ENCODE assay signal across 15 cellular contexts in genomic region chr22:31738566-31738965, GRCh38. TPM values are rescaled to one million over a fixed set of nuclear protein-coding genes. Genes with fewer than 3 reads are reported as not detected.
A peak's percentile ranks its signal among the peaks of the same experiment; 100 is the strongest.
DNase-seq lines count a peak whose midpoint lies in the region; ATAC-seq and TF ChIP-seq lines count a peak whose summit lies in the region.
"Had no signal": no experiment of that assay in that cellular context is flagged by ENCODE, and none has a peak within 500 bp of the region (broad histone marks: within the 10 kb centered on the region; RNA-seq: fewer than 3 reads in every experiment).

No MANE protein-coding gene starts in this region.

- H3F3A ChIP-seq in neural progenitor cell (ENCODE audit: low read depth) = peaks cover 10% of the 10 kb centered on the region

- H3K9me3 ChIP-seq in mammary epithelial cell (replicated peaks; ENCODE audit: insufficient read depth, low read length) = no peaks in the 10 kb centered on the region
- no peaks in the 10 kb centered on the region for H3K9me3 ChIP-seq in neural progenitor cell (ENCODE audit: low read depth)
- H3K9me3 ChIP-seq: right atrium auricular region, tibial nerve had no signal

- intact Hi-C loops in activated naive CD4-positive, alpha-beta T cell treated with anti-CD3 and anti-CD28 coated beads for 36 hours (cut with micrococcal nuclease) = no loop called here
- intact Hi-C loops in mammary epithelial cell (cut with micrococcal nuclease) = no loop called here

- peaks cover 82% of the 10 kb centered on the region for H3K79me2 ChIP-seq in mammary epithelial cell (ENCODE audit: insufficient read depth, low read length)
- H3K79me2 ChIP-seq in neural progenitor cell (ENCODE audit: low read depth) = peaks cover 100% of the 10 kb centered on the region

- H3K27me3 Mint-ChIP-seq in activated naive CD4-positive, alpha-beta T cell treated with anti-CD3 and anti-CD28 coated beads for 36 hours (ENCODE audit: low read depth) = no peaks in the 10 kb centered on the region
- H3K27me3 Mint-ChIP-seq in HFFc6 (ENCODE audit: insufficient read depth) (no peaks in the 10 kb centered on the region; the same call in 1 of the 2 replicates), neural progenitor cell (ENCODE audit: insufficient read depth, low read depth) (no peaks in the 10 kb centered on the region)
- no peaks in the 10 kb centered on the region for H3K27me3 Mint-ChIP-seq in effector memory CD8-positive, alpha-beta T cell

- H3K27me3 ChIP-seq in mammary epithelial cell (ENCODE audit: insufficient read depth, low read length) = no peaks in the 10 kb centered on the region
- H3K27me3 ChIP-seq in neural progenitor cell = no peaks in the 10 kb centered on the region
- H3K27me3 ChIP-seq: right atrium auricular region, tibial nerve had no signal

- peaks cover 8% of the 10 kb centered on the region for H3K36me3 ChIP-seq in mammary epithelial cell (ENCODE audit: insufficient read depth, low read length)
- no peaks in the 10 kb centered on the region for H3K36me3 ChIP-seq in neural progenitor cell
- H3K36me3 ChIP-seq: right atrium auricular region had no signal

- peaks cover 11% of the 10 kb centered on the region for H3K4me1 ChIP-seq in mammary epithelial cell (ENCODE audit: insufficient read depth, low read length)
- H3K4me1 ChIP-seq in neural progenitor cell = no peaks in the 10 kb centered on the region

- DNase-seq in activated naive CD4-positive, alpha-beta T cell treated with anti-CD3 and anti-CD28 coated beads for 36 hours = no peak
- no peak for DNase-seq in activated naive CD4-positive, alpha-beta T cell (lab: John Stamatoyannopoulos, UW)
- DNase-seq in HFFc6 (no peak), mammary epithelial cell (no peak), neural progenitor cell (ENCODE audit: low spot score) (no peak), NCI-H1694 (lab: John Stamatoyannopoulos, UW) (no peak)
- DNase-seq in stimulated activated naive CD4-positive, alpha-beta T cell (lab: John Stamatoyannopoulos, UW) = no peak
- no peak for DNase-seq in effector memory CD8-positive, alpha-beta T cell
- DNase-seq: Kasumi-1; NCI-H1436; NCI-H510A; stimulated activated CD4-positive, alpha-beta T cell treated with anti-CD3 and anti-CD28 coated beads, Interleukin-2, amount 100 ng/mL, for 24 hours had no signal

- H3K9ac ChIP-seq in mammary epithelial cell (ENCODE audit: insufficient read depth, low read length) (no peak overlapping the region), neural progenitor cell (no peak overlapping the region)

- no peak overlapping the region for H3K4me2 ChIP-seq in mammary epithelial cell (ENCODE audit: insufficient read depth, low read depth, low read length)
- no peak overlapping the region for H3K4me2 ChIP-seq in neural progenitor cell

- no peaks in the 10 kb centered on the region for H3K9me3 Mint-ChIP-seq in activated naive CD4-positive, alpha-beta T cell treated with anti-CD3 and anti-CD28 coated beads for 36 hours
- no peaks in the 10 kb centered on the region for H3K9me3 Mint-ChIP-seq in HFFc6
- no peaks in the 10 kb centered on the region for H3K9me3 Mint-ChIP-seq in neural progenitor cell
- H3K9me3 Mint-ChIP-seq in effector memory CD8-positive, alpha-beta T cell = no peaks in the 10 kb centered on the region

- in situ Hi-C loops in mammary epithelial cell (cut with MboI; ENCODE audit: low sequenced_read_pairs in 2 of 2) = no loop called here

- TSS peak; percentile 11 for BruUV-seq in mammary epithelial cell (replicated peaks; lab: Mats Ljungman, UMichigan)

- dilution Hi-C loops in mammary epithelial cell (cut with HindIII; ENCODE audit: low sequenced_read_pairs) = no loop called here

- H3K27ac ChIP-seq in mammary epithelial cell (ENCODE audit: insufficient read depth, low read depth, low read length) = no peak overlapping the region
- peak overlapping the region; percentile 29 for H3K27ac ChIP-seq in neural progenitor cell
- H3K27ac ChIP-seq: tibial nerve had no signal

- H3K36me3 Mint-ChIP-seq in activated naive CD4-positive, alpha-beta T cell treated with anti-CD3 and anti-CD28 coated beads for 36 hours (ENCODE audit: low read depth) = peaks cover 33% of the 10 kb centered on the region
- H3K36me3 Mint-ChIP-seq in HFFc6 (ENCODE audit: low read depth) (peaks cover 31% of the 10 kb centered on the region), neural progenitor cell (peaks cover 19% of the 10 kb centered on the region)
- H3K36me3 Mint-ChIP-seq in effector memory CD8-positive, alpha-beta T cell (ENCODE audit: insufficient read depth) = peaks cover 51% of the 10 kb centered on the region

- H4K20me1 ChIP-seq in mammary epithelial cell (ENCODE audit: insufficient read depth, low read length) (no peaks in the 10 kb centered on the region), neural progenitor cell (ENCODE audit: low read depth) (peaks cover 95% of the 10 kb centered on the region)

- no peak for ATAC-seq in effector memory CD8-positive, alpha-beta T cell (replicated peaks)

- H3K27ac Mint-ChIP-seq in activated naive CD4-positive, alpha-beta T cell treated with anti-CD3 and anti-CD28 coated beads for 36 hours = peak overlapping the region; percentile 50
- H3K27ac Mint-ChIP-seq in HFFc6 = peak overlapping the region; percentile 7; the same call in 1 of the 2 replicates
- H3K27ac Mint-ChIP-seq in neural progenitor cell = no peak overlapping the region
- H3K27ac Mint-ChIP-seq in effector memory CD8-positive, alpha-beta T cell = peak overlapping the region in 1 of 2 donors; percentile 25

- CTCF ChIA-PET in activated naive CD4-positive, alpha-beta T cell treated with anti-CD3 and anti-CD28 coated beads for 36 hours (lab: Charles Lee) = no interaction called here
- CTCF ChIA-PET in mammary epithelial cell (lab: Charles Lee; ENCODE audit: low non-redundant PET) = no interaction called here

- H3K4me1 Mint-ChIP-seq in activated naive CD4-positive, alpha-beta T cell treated with anti-CD3 and anti-CD28 coated beads for 36 hours (ENCODE audit: low read depth) = peaks cover 43% of the 10 kb centered on the region
- peaks cover 48% of the 10 kb centered on the region for H3K4me1 Mint-ChIP-seq in HFFc6 (ENCODE audit: low read depth)
- H3K4me1 Mint-ChIP-seq in neural progenitor cell = peaks cover 3% of the 10 kb centered on the region
- peaks cover 23 to 46% of the 10 kb centered on the region in 2 donors for H3K4me1 Mint-ChIP-seq in effector memory CD8-positive, alpha-beta T cell (ENCODE audit: low read depth in 2 of 2)

- H3K4me3 ChIP-seq in mammary epithelial cell (replicated peaks in 1 of 3; ENCODE audit: insufficient read depth in 1 of 3, low read depth in 2 of 3, low read length in 3 of 3) (no peak overlapping the region), neural progenitor cell (no peak overlapping the region)
- H3K4me3 ChIP-seq: lung, right atrium auricular region, tibial nerve had no signal

- TF ChIP-seq CTCF in HFFc6 (IDR thresholded peaks at IDR 0.05) (no peak), mammary epithelial cell (conservative IDR thresholded peaks at IDR 0.05 in 1 of 2, IDR thresholded peaks at IDR 0.05 in 1 of 2; ENCODE audit: extremely low read depth in 1 of 2, insufficient read depth in 1 of 2, low read depth in 1 of 2, low read length in 2 of 2) (no peak), neural progenitor cell (IDR thresholded peaks at IDR 0.05) (no peak)

- 57% methylated on average over 2 of the region's 2 CpGs for WGBS in mammary epithelial cell (ENCODE audit: low coverage, missing lambda C conversion rate)

- no peak overlapping the region for H3K4me3 Mint-ChIP-seq in activated naive CD4-positive, alpha-beta T cell treated with anti-CD3 and anti-CD28 coated beads for 36 hours
- H3K4me3 Mint-ChIP-seq in HFFc6 (no peak overlapping the region), neural progenitor cell (no peak overlapping the region)
- no peak overlapping the region for H3K4me3 Mint-ChIP-seq in effector memory CD8-positive, alpha-beta T cell

- no peak overlapping the region for H2AFZ ChIP-seq in mammary epithelial cell (ENCODE audit: low read depth, low read length)
- H2AFZ ChIP-seq in neural progenitor cell (replicated peaks) = no peak overlapping the region

RNA-seq across cellular contexts. Expression of gene PRR14L, which starts 11.4 kb away (rescaled TPM):
- total RNA-seq in activated naive CD4-positive, alpha-beta T cell treated with anti-CD3 and anti-CD28 coated beads for 36 hours = 10 to 100 TPM; 28.7 to 31.8 TPM
- 10 to 100 TPM; 28.4 to 39.6 (median 34.2) TPM for total RNA-seq in HFFc6 (2021; fragmentation: NEBNext Ultra II Directional; extraction: Animal tissue kit (Norgen Biotek cat#: 25700))
- 10 to 100 TPM; 28.7 to 39.3 TPM for total RNA-seq in mammary epithelial cell
- polyA plus RNA-seq in mammary epithelial cell = 11.7 TPM
- 83.9 TPM for polyA minus RNA-seq in mammary epithelial cell
- 60.1 and 74.2 TPM in 2 replicates for total RNA-seq in neural progenitor cell (ENCODE audit: low replicate concordance)

RNA-seq across cellular contexts. Expression of gene DEPDC5, which starts 15.3 kb away (rescaled TPM):
- total RNA-seq in activated naive CD4-positive, alpha-beta T cell treated with anti-CD3 and anti-CD28 coated beads for 36 hours = 10 to 100 TPM; 23.6 TPM
- 10 to 100 TPM in 5 of 6 experiments, 1 to 10 TPM in 1; 9.7 to 14.3 (median 12.5) TPM for total RNA-seq in HFFc6 (2021; fragmentation: NEBNext Ultra II Directional; extraction: Animal tissue kit (Norgen Biotek cat#: 25700))
- total RNA-seq in mammary epithelial cell = 10 to 100 TPM; 14.8 to 23.6 TPM
- polyA plus RNA-seq in mammary epithelial cell = 7.2 TPM
- polyA minus RNA-seq in mammary epithelial cell = 34.5 TPM
- total RNA-seq in neural progenitor cell (ENCODE audit: low replicate concordance) = 18.3 and 37.1 TPM in 2 replicates
